In the genomic region with DNA sequence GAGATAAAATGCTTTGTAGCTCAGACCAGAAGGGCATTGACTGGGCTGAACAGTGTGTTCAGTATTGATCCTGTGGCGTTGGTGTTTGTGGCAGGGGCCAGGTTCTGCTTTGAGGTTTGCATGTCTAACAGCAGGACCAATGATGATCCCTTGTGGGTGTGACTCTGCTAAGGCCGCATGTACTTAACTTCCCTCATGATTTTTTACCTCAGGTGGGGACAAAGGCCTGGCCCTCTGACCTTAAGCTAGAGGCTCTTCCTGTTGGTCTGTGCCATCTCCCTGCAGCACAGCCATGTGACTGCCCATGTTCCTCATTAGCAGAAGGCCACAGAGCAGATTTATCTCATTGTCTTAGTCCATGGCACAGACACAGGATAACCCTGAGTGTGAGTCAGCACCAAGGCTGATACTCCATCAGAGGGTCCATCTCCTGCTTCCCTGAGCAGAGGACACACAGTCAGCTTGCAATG, we compare ENCODE assay signal across 16 cellular contexts. TPM values are rescaled to one million over a fixed set of nuclear protein-coding genes. Genes with fewer than 3 reads are reported as not detected.
DNase-seq lines count a peak whose midpoint lies in the region; ATAC-seq and TF ChIP-seq lines count a peak whose summit lies in the region.
"Had no signal": no experiment of that assay in that cellular context is flagged by ENCODE, and none has a peak within 500 bp of the region (broad histone marks: within the 10 kb centered on the region; RNA-seq: fewer than 3 reads in every experiment).

No MANE protein-coding gene starts in this region.

- peaks cover 43% of the 10 kb centered on the region for H3K36me3 Mint-ChIP-seq in GM23338 (ENCODE audit: low read depth)
- H3K36me3 Mint-ChIP-seq in activated naive CD4-positive, alpha-beta T cell treated with anti-CD3 and anti-CD28 coated beads, Interleukin-2, amount 10 ng/mL, durations not matched to agents 7 days and 5 days: peaks cover 29% of the 10 kb centered on the region

- H3K27me3 ChIP-seq in GM23338 (ENCODE audit: insufficient read depth): no peaks in the 10 kb centered on the region
- H3K27me3 ChIP-seq in hepatocyte: no peaks in the 10 kb centered on the region
- H3K27me3 ChIP-seq: transverse colon had no signal

- peaks cover 3% of the 10 kb centered on the region; the same call in 2 of the 3 replicates for H3K4me1 Mint-ChIP-seq in GM23338
- H3K4me1 Mint-ChIP-seq in activated naive CD4-positive, alpha-beta T cell treated with anti-CD3 and anti-CD28 coated beads, Interleukin-2, amount 10 ng/mL, durations not matched to agents 7 days and 5 days: no peaks in the 10 kb centered on the region

- H3K27me3 Mint-ChIP-seq in GM23338 (ENCODE audit: insufficient read depth, low read depth, poor library complexity): peaks cover 4% of the 10 kb centered on the region
- H3K27me3 Mint-ChIP-seq in activated naive CD4-positive, alpha-beta T cell treated with anti-CD3 and anti-CD28 coated beads, Interleukin-2, amount 10 ng/mL, durations not matched to agents 7 days and 5 days: no peaks in the 10 kb centered on the region
- H3K27me3 Mint-ChIP-seq: activated naive CD8-positive, alpha-beta T cell treated with anti-CD3 and anti-CD28 coated beads, Interleukin-2, amount 50 U/mL, for 24 hours; B cell had no signal

- no peaks in the 10 kb centered on the region for H3K9me2 ChIP-seq in GM23338 (ENCODE audit: insufficient read depth)
- H3K9me2 ChIP-seq in hepatocyte (replicated peaks; ENCODE audit: insufficient read depth): no peaks in the 10 kb centered on the region

- peaks cover 3% of the 10 kb centered on the region for H3K36me3 ChIP-seq in GM23338 (ENCODE audit: insufficient read depth)
- no peaks in the 10 kb centered on the region for H3K36me3 ChIP-seq in hepatocyte (replicated peaks; ENCODE audit: insufficient read depth, low read depth)
- H3K36me3 ChIP-seq: transverse colon had no signal

- in situ Hi-C loops in SK-MEL-5 (cut with HindIII; ENCODE audit: low pct_unique_long_range_greater_than_20kb, low sequenced_read_pairs): no loop called here

- TF ChIP-seq CTCF in GM23338 (conservative IDR thresholded peaks at IDR 0.05; ENCODE audit: low read depth in 2 of 2) (no peak), hepatocyte (IDR thresholded peaks at IDR 0.05; ENCODE audit: poor library complexity) (no peak)

- H2AFZ ChIP-seq in GM23338 (no peak overlapping the region), hepatocyte (no peak overlapping the region)

- H3K4me3 Mint-ChIP-seq in GM23338: no peak overlapping the region
- H3K4me3 Mint-ChIP-seq in activated naive CD4-positive, alpha-beta T cell treated with anti-CD3 and anti-CD28 coated beads, Interleukin-2, amount 10 ng/mL, durations not matched to agents 7 days and 5 days: no peak overlapping the region
- H3K4me3 Mint-ChIP-seq: activated naive CD8-positive, alpha-beta T cell treated with anti-CD3 and anti-CD28 coated beads, Interleukin-2, amount 50 U/mL, for 24 hours; B cell had no signal

- H4K20me1 ChIP-seq in GM23338 (replicated peaks; ENCODE audit: insufficient read depth) (peaks cover 14% of the 10 kb centered on the region), hepatocyte (ENCODE audit: insufficient read depth, poor library complexity, severe bottlenecking) (no peaks in the 10 kb centered on the region)

- CTCF ChIA-PET in activated naive CD4-positive, alpha-beta T cell treated with anti-CD3 and anti-CD28 coated beads, Interleukin-2, amount 10 ng/mL, durations not matched to agents 7 days and 5 days (lab: Charles Lee): no interaction called here

- no peaks in the 10 kb centered on the region for H3K9me3 Mint-ChIP-seq in GM23338
- no peaks in the 10 kb centered on the region for H3K9me3 Mint-ChIP-seq in activated naive CD4-positive, alpha-beta T cell treated with anti-CD3 and anti-CD28 coated beads, Interleukin-2, amount 10 ng/mL, durations not matched to agents 7 days and 5 days
- H3K9me3 Mint-ChIP-seq: activated naive CD8-positive, alpha-beta T cell treated with anti-CD3 and anti-CD28 coated beads, Interleukin-2, amount 50 U/mL, for 24 hours had no signal

- H3K9me3 ChIP-seq in hepatocyte (ENCODE audit: low read depth): no peaks in the 10 kb centered on the region
- H3K9me3 ChIP-seq: transverse colon had no signal

- no peaks in the 10 kb centered on the region for H3K4me1 ChIP-seq in GM23338 (ENCODE audit: insufficient read depth)
- H3K4me1 ChIP-seq in hepatocyte (ENCODE audit: insufficient read depth): no peaks in the 10 kb centered on the region
- H3K4me1 ChIP-seq: transverse colon had no signal

- H3K4me3 ChIP-seq in GM23338 (no peak overlapping the region), hepatocyte (no peak overlapping the region)
- H3K4me3 ChIP-seq: SK-N-MC, transverse colon had no signal

- peak overlapping the region; percentile 51; the same call in 1 of the 2 replicates for H3K27ac Mint-ChIP-seq in GM23338
- no peak overlapping the region for H3K27ac Mint-ChIP-seq in activated naive CD4-positive, alpha-beta T cell treated with anti-CD3 and anti-CD28 coated beads, Interleukin-2, amount 10 ng/mL, durations not matched to agents 7 days and 5 days
- H3K27ac Mint-ChIP-seq: activated naive CD8-positive, alpha-beta T cell treated with anti-CD3 and anti-CD28 coated beads, Interleukin-2, amount 50 U/mL, for 24 hours; B cell had no signal

- peaks cover 8% of the 10 kb centered on the region; the same call in 1 of the 2 replicates for H3F3A ChIP-seq in GM23338 (replicated peaks; ENCODE audit: low read depth)

- intact Hi-C loops in head of caudate nucleus (cut with DNase I): no loop called here

- H3K27ac ChIP-seq in GM23338 (ENCODE audit: low read depth) (peak overlapping the region; percentile 32; the same call in 1 of the 2 replicates), hepatocyte (no peak overlapping the region)
- H3K27ac ChIP-seq: SK-N-MC, transverse colon had no signal

- H3K79me2 ChIP-seq in GM23338 (replicated peaks; ENCODE audit: insufficient read depth) (peaks cover 34% of the 10 kb centered on the region), hepatocyte (peaks cover 46% of the 10 kb centered on the region)

- ATAC-seq in GM23338: no peak

- no peak overlapping the region for H3K4me2 ChIP-seq in GM23338
- H3K4me2 ChIP-seq in hepatocyte: no peak overlapping the region

- DNase-seq in GM23338 (ENCODE audit: low spot score) (no peak), SK-MEL-5 (ENCODE audit: low read depth, low spot score) (peak; percentile 65), hepatocyte (ENCODE audit: low spot score) (peak; percentile 16), retina (peak; percentile 17), head of caudate nucleus (no peak)
- DNase-seq in activated T-cell treated with anti-CD3 and anti-CD28 coated beads, Interleukin-2, amount 50 U/mL, for 1 hour: no peak
- DNase-seq in effector CD4-positive, alpha-beta T cell: no peak
- DNase-seq in activated naive CD4-positive, alpha-beta T cell treated with anti-CD3 and anti-CD28 coated beads, Interleukin-2, amount 10 ng/mL, durations not matched to agents 7 days and 5 days: no peak
- DNase-seq: activated CD4-positive, CD25-positive, alpha-beta regulatory T cell; activated naive CD8-positive, alpha-beta T cell treated with anti-CD3 and anti-CD28 coated beads, Interleukin-2, amount 50 U/mL, for 24 hours; DND-41; MM.1S; transverse colon had no signal

- WGBS in hepatocyte (ENCODE audit: low lambda C conversion rate, missing lambda C conversion rate): 93% methylated on average over 2 of the region's 2 CpGs

TF ChIP-seq in GM23338, 12 proteins besides CTCF, POLR2A, EP300 and RAD21 (continues in another document):
- TF ChIP-seq NANOG (IDR thresholded peaks at IDR 0.05; ENCODE audit: borderline replicate concordance): no peak
- TF ChIP-seq ZNF114 (CRISPR knock-in tag; IDR thresholded peaks at IDR 0.05): no peak
- no peak for TF ChIP-seq STAT1 (IDR thresholded peaks at IDR 0.05; ENCODE audit: unreplicated experiment)
- no peak for TF ChIP-seq EZH2 (IDR thresholded peaks at IDR 0.05; ENCODE audit: low read depth, unreplicated experiment)
- TF ChIP-seq, protein P1, sequence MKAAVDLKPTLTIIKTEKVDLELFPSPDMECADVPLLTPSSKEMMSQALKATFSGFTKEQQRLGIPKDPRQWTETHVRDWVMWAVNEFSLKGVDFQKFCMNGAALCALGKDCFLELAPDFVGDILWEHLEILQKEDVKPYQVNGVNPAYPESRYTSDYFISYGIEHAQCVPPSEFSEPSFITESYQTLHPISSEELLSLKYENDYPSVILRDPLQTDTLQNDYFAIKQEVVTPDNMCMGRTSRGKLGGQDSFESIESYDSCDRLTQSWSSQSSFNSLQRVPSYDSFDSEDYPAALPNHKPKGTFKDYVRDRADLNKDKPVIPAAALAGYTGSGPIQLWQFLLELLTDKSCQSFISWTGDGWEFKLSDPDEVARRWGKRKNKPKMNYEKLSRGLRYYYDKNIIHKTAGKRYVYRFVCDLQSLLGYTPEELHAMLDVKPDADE (IDR thresholded peaks at IDR 0.05): no peak

RNA-seq across cellular contexts. Expression of gene BSN, which starts 34.3 kb away (rescaled TPM):
- 5.1 and 5.4 TPM in 2 replicates for total RNA-seq in GM23338 (2014; rRNA removed; shearing (Covaris generic))
- polyA plus RNA-seq in GM23338 (2016; fragmentation: Nextera tagmentation; extraction: Ambion mirVana) (0.38 and 0.50 TPM in 2 replicates), hepatocyte (0.44 and 0.66 TPM in 2 replicates)
- total RNA-seq in SK-MEL-5 (2014; rRNA removed; shearing (Covaris generic)): 0.11 and 0.40 TPM in 2 replicates
- 0.27 and 0.52 TPM in 2 replicates for polyA plus RNA-seq in SK-MEL-5 (2015; cell fraction: cytosol; rRNA removed)
- 0.45 and 0.62 TPM in 2 replicates for polyA plus RNA-seq in SK-MEL-5 (2015; cell fraction: nucleus; rRNA removed)
- 0.16 and 0.37 TPM in 2 replicates for total RNA-seq in hepatocyte
- total RNA-seq: HT-29 had no signal

RNA-seq across cellular contexts. Expression of gene DAG1, which starts 49.9 kb away (rescaled TPM):
- 152 and 167 TPM in 2 replicates for total RNA-seq in GM23338 (2014; rRNA removed; shearing (Covaris generic))
- 29.6 and 29.9 TPM in 2 replicates for polyA plus RNA-seq in GM23338 (2016; fragmentation: Nextera tagmentation; extraction: Ambion mirVana)
- total RNA-seq in SK-MEL-5 (2014; rRNA removed; shearing (Covaris generic)): 98.1 and 98.9 TPM in 2 replicates
- 165 and 236 TPM in 2 replicates for polyA plus RNA-seq in SK-MEL-5 (2015; cell fraction: cytosol; rRNA removed)
- polyA plus RNA-seq in SK-MEL-5 (2015; cell fraction: nucleus; rRNA removed): 25.8 and 38.7 TPM in 2 replicates
- total RNA-seq in hepatocyte: 59.9 and 63.7 TPM in 2 replicates
- polyA plus RNA-seq in hepatocyte: 44.6 and 50.3 TPM in 2 replicates

Comparison
In these comparisons a context has a peak if more than half of its experiments do, and no peak if none do; other contexts are left out.
1. DNase-seq: peak in SK-MEL-5 (single experiment), hepatocyte (single experiment) and retina (single experiment); none in GM23338 (single experiment), activated T-cell treated with anti-CD3 and anti-CD28 coated beads, Interleukin-2, amount 50 U/mL, for 1 hour (single experiment), effector CD4-positive, alpha-beta T cell (single experiment), activated naive CD4-positive, alpha-beta T cell treated with anti-CD3 and anti-CD28 coated beads, Interleukin-2, amount 10 ng/mL, durations not matched to agents 7 days and 5 days (single experiment) and head of caudate nucleus (0 of 42).